Comparison of ENCODE assay signal across 24 cellular contexts in genomic region chr7:113891031-113891350, GRCh38. TPM values are rescaled to one million over a fixed set of nuclear protein-coding genes. Genes with fewer than 3 reads are reported as not detected.
DNase-seq lines count a peak whose midpoint lies in the region; ATAC-seq and TF ChIP-seq lines count a peak whose summit lies in the region.
"Had no signal": no experiment of that assay in that cellular context is flagged by ENCODE, and none has a peak within 500 bp of the region (broad histone marks: within the 10 kb centered on the region; RNA-seq: fewer than 3 reads in every experiment).

No MANE protein-coding gene starts in this region.

- no peak overlapping the region for H3K4me3 Mint-ChIP-seq in endodermal cell
- H3K4me3 Mint-ChIP-seq: CD4-positive, alpha-beta T cell; IgD-negative memory B cell had no signal

- no peaks in the 10 kb centered on the region for H4K20me1 ChIP-seq in Karpas-422 (ENCODE audit: insufficient read depth, low read depth, low read length)
- H4K20me1 ChIP-seq: BLaER1 had no signal

- H3K79me2 ChIP-seq in Karpas-422 (ENCODE audit: low read length) = no peaks in the 10 kb centered on the region

- H3K36me3 ChIP-seq in RWPE2 (ENCODE audit: low read depth) (no peaks in the 10 kb centered on the region), gastrocnemius medialis (no peaks in the 10 kb centered on the region), Karpas-422 (ENCODE audit: insufficient read depth, low read length) (no peaks in the 10 kb centered on the region), endodermal cell (ENCODE audit: control insufficient read depth, insufficient read depth, low read length) (no peaks in the 10 kb centered on the region)
- H3K36me3 ChIP-seq: BLaER1, Peyer's patch had no signal

- no peak overlapping the region for H2AFZ ChIP-seq in Karpas-422 (ENCODE audit: low read length)

- TF ChIP-seq POLR2A in gastrocnemius medialis (IDR thresholded peaks at IDR 0.05) = no peak

- no peaks in the 10 kb centered on the region for H3K9me2 ChIP-seq in Karpas-422 (replicated peaks; ENCODE audit: insufficient read depth, low read length)

- H3K4me1 Mint-ChIP-seq in endodermal cell = peaks cover 10% of the 10 kb centered on the region
- H3K4me1 Mint-ChIP-seq: IgD-negative memory B cell had no signal

- peaks cover 4% of the 10 kb centered on the region for H3K9me3 Mint-ChIP-seq in endodermal cell
- H3K9me3 Mint-ChIP-seq: CD4-positive, alpha-beta T cell had no signal

- peaks cover 14% of the 10 kb centered on the region for H3K4me1 ChIP-seq in RWPE2 (ENCODE audit: insufficient read depth, poor library complexity, severe bottlenecking)
- H3K4me1 ChIP-seq in gastrocnemius medialis = peaks cover 37 to 58% of the 10 kb centered on the region in 2 donors
- H3K4me1 ChIP-seq in Karpas-422 (ENCODE audit: low read length) = no peaks in the 10 kb centered on the region
- H3K4me1 ChIP-seq in endodermal cell (ENCODE audit: control insufficient read depth, insufficient read depth, low read length) = no peaks in the 10 kb centered on the region
- H3K4me1 ChIP-seq: A549, BLaER1, Peyer's patch had no signal

- H3K9ac ChIP-seq in Karpas-422 (ENCODE audit: low read length) (no peak overlapping the region), endodermal cell (ENCODE audit: extremely low read depth, low read length, poor library complexity, severe bottlenecking) (no peak overlapping the region)
- H3K9ac ChIP-seq: BLaER1 had no signal

- no peaks in the 10 kb centered on the region for H3K9me3 ChIP-seq in RWPE2 (ENCODE audit: severe bottlenecking)
- no peaks in the 10 kb centered on the region for H3K9me3 ChIP-seq in gastrocnemius medialis
- peaks cover 6% of the 10 kb centered on the region; the same call in 1 of the 2 replicates for H3K9me3 ChIP-seq in Karpas-422 (ENCODE audit: low read length)
- no peaks in the 10 kb centered on the region for H3K9me3 ChIP-seq in endodermal cell (ENCODE audit: control insufficient read depth, low read length)
- H3K9me3 ChIP-seq: A549, Peyer's patch had no signal

- no peak overlapping the region for H3K27ac Mint-ChIP-seq in endodermal cell
- H3K27ac Mint-ChIP-seq: CD4-positive, alpha-beta T cell; IgD-negative memory B cell had no signal

- peak overlapping the region; percentile 38 for H3K27ac ChIP-seq in RWPE2 (ENCODE audit: poor library complexity, severe bottlenecking)
- H3K27ac ChIP-seq in gastrocnemius medialis = peak overlapping the region; percentile 57 to 88 (median 71)
- H3K27ac ChIP-seq in Karpas-422 (ENCODE audit: low read length) = no peak overlapping the region
- no peak overlapping the region for H3K27ac ChIP-seq in endodermal cell (ENCODE audit: low read depth, low read length)
- H3K27ac ChIP-seq: A549, BLaER1, Peyer's patch had no signal

- in situ Hi-C loops in gastrocnemius medialis (cut with MboI; ENCODE audit: low sequenced_read_pairs in 4 of 4) = no loop called here

- ATAC-seq in GM18520 (IDR thresholded peaks at IDR 0.05; ENCODE audit: unreplicated experiment) (peak; percentile 48), RWPE2 (ENCODE audit: low read depth) (no peak), gastrocnemius medialis (no peak)
- ATAC-seq: A549, GM12878, Right ventricle myocardium inferior had no signal

- H3K4me3 ChIP-seq in RWPE2 (ENCODE audit: severe bottlenecking) (no peak overlapping the region), epithelial cell of esophagus (ENCODE audit: low read length) (no peak overlapping the region), gastrocnemius medialis (no peak overlapping the region), Karpas-422 (ENCODE audit: low read length) (no peak overlapping the region), endodermal cell (ENCODE audit: low read length) (no peak overlapping the region)
- H3K4me3 ChIP-seq: A549, BLaER1, GM12878, Peyer's patch had no signal

- no peak overlapping the region for H3K4me2 ChIP-seq in Karpas-422 (ENCODE audit: low read depth, low read length, poor library complexity, severe bottlenecking)
- H3K4me2 ChIP-seq: A549, BLaER1 had no signal

- H3K27me3 ChIP-seq in RWPE2 (ENCODE audit: insufficient read depth, poor library complexity, severe bottlenecking) = no peaks in the 10 kb centered on the region
- H3K27me3 ChIP-seq in gastrocnemius medialis = no peaks in the 10 kb centered on the region
- no peaks in the 10 kb centered on the region for H3K27me3 ChIP-seq in Karpas-422 (ENCODE audit: low read length)
- H3K27me3 ChIP-seq in endodermal cell (ENCODE audit: control insufficient read depth, insufficient read depth, low read length, poor library complexity, severe bottlenecking) = peaks cover 83% of the 10 kb centered on the region
- H3K27me3 ChIP-seq: BLaER1, Peyer's patch had no signal

- H3K27me3 Mint-ChIP-seq in endodermal cell (ENCODE audit: insufficient read depth) = peaks cover 80% of the 10 kb centered on the region
- H3K27me3 Mint-ChIP-seq: CD4-positive, alpha-beta T cell; IgD-negative memory B cell had no signal

- 80 to 94% methylated on average over 1 to 2 of the region's 2 CpGs for whole genome bisulfite sequencing in endodermal cell (ENCODE audit: insufficient coverage in 1 of 2, insufficient read length in 1 of 2), 2 experiments

- DNase-seq in RWPE2 (ENCODE audit: low spot score) = no peak
- DNase-seq in epithelial cell of esophagus (ENCODE audit: low read depth) = peak; percentile 61
- no peak for DNase-seq in gastrocnemius medialis
- no peak for DNase-seq in AG08396 (ENCODE audit: low spot score)
- no peak for DNase-seq in Karpas-422
- no peak for DNase-seq in endodermal cell
- DNase-seq: CD4-positive, alpha-beta T cell; COR-L47; DMS79 treated with DMSO at 0.1 percent for 48 hours; GOT3; NCI-H1694; NCI-H2081; NCI-H2171; NCI-H345; NCI-H524 treated with DMSO at 0.1 percent for 48 hours; Peyer's patch had no signal

- H3K36me3 Mint-ChIP-seq in endodermal cell (ENCODE audit: low read depth) = no peaks in the 10 kb centered on the region
- H3K36me3 Mint-ChIP-seq: IgD-negative memory B cell had no signal

- intact Hi-C loops in gastrocnemius medialis (cut with DNase I; ENCODE audit: low total_unique reads) = no loop called here

- TF ChIP-seq CTCF in RWPE2 (IDR thresholded peaks at IDR 0.05; ENCODE audit: poor library complexity, severe bottlenecking) (no peak), epithelial cell of esophagus (IDR thresholded peaks at IDR 0.05; ENCODE audit: insufficient read depth, low read depth, low read length, missing control alignments) (no peak), gastrocnemius medialis (IDR thresholded peaks at IDR 0.05 in 4 of 5, conservative IDR thresholded peaks at IDR 0.05 in 1 of 5) (no peak), endodermal cell (conservative IDR thresholded peaks at IDR 0.05) (no peak)

RNA-seq across cellular contexts. Expression of gene PPP1R3A, which starts 27.8 kb away (rescaled TPM):
- 10 to 100 TPM; 21.6 to 57.6 (median 47.4) TPM for total RNA-seq in gastrocnemius medialis
- total RNA-seq in Karpas-422 (2014; rRNA removed; shearing (Covaris generic); ENCODE audit: low replicate concordance) = not detected in 2 replicates
- not detected for total RNA-seq in endodermal cell
- not detected for polyA plus RNA-seq in endodermal cell (2013, experiment 1 of 2)
- polyA plus RNA-seq in endodermal cell (2013, experiment 2 of 2) = not detected
- total RNA-seq: CD4-positive, alpha-beta T cell; GM12878; M059J; OCI-LY7; Peyer's patch had no signal
- polyA plus RNA-seq: A549, GM12878, IgD-negative memory B cell had no signal

Comparison
In these comparisons a context has a peak if more than half of its experiments do, and no peak if none do; other contexts are left out.
1. H3K27ac ChIP-seq: peak in RWPE2 (single experiment) and gastrocnemius medialis (4 of 4); none in Karpas-422 (single experiment) and endodermal cell (single experiment).
2. RNA of gene PPP1R3A, which starts 27.8 kb away (total RNA-seq): 21.6 to 57.6 TPM in gastrocnemius medialis; not detected in endodermal cell and not detected in Karpas-422; every median in the first group is over 10 times any median in the second.